28 cellular contexts compared by ENCODE assay signal in genomic region chr12:50840809-50841487, GRCh38. TPM values are rescaled to one million over a fixed set of nuclear protein-coding genes. Genes with fewer than 3 reads are reported as not detected.
"Had no signal": no experiment of that assay in that cellular context is flagged by ENCODE, and none has a peak within 500 bp of the region (broad histone marks: within the 10 kb centered on the region; RNA-seq: fewer than 3 reads in every experiment).

No MANE protein-coding gene starts in this region.

- H3K4me3 Mint-ChIP-seq: central memory CD8-positive, alpha-beta T cell; dendritic cell treated with granulocyte-macrophage colony-stimulating factor and Interleukin-4, amounts not matched to agents 40 ng/mL and 50 ng/mL, for 4 days; endodermal cell; naive thymus-derived CD4-positive, alpha-beta T cell had no signal

- H3K36me3 ChIP-seq: esophagus muscularis mucosa, right atrium auricular region, suprapubic skin, tibial artery had no signal

- H3K9me3 ChIP-seq: suprapubic skin had no signal

- H3K4me2 ChIP-seq: smooth muscle cell had no signal

- DNase-seq: activated CD4-positive, alpha-beta T cell treated with anti-CD3 and anti-CD28 coated beads for 1 hour; activated CD8-positive, alpha-beta memory T cell treated with anti-CD3 and anti-CD28 coated beads for 24 hours; activated gamma-delta T cell treated with Interleukin-2 at 50 U/mL for 16 hours; activated naive CD4-positive, alpha-beta T cell treated with anti-CD3 and anti-CD28 coated beads, Interleukin-2, amount 50 U/mL, for 16 hours; activated T-cell treated with anti-CD3 and anti-CD28 coated beads, Interleukin-2, amount 50 U/mL, for 1 hour; endodermal cell; left cardiac atrium; left ventricle myocardium superior; naive thymus-derived CD4-positive, alpha-beta T cell; nucleus accumbens; stimulated activated CD4-positive, alpha-beta T cell treated with anti-CD3 and anti-CD28 coated beads, Interleukin-4, amount 100 ng/mL, for 4 hours; stimulated activated CD8-positive, alpha-beta memory T cell treated with anti-CD3 and anti-CD28 coated beads, Interleukin-4, amount 100 ng/mL, for 48 hours; stimulated activated naive CD4-positive, alpha-beta T cell; tibial artery had no signal

- H3K4me1 ChIP-seq: right atrium auricular region had no signal

- H3K27ac ChIP-seq: esophagus muscularis mucosa, parathyroid adenoma, right atrium auricular region, suprapubic skin, tibial artery had no signal

- H3K9me3 Mint-ChIP-seq: central memory CD8-positive, alpha-beta T cell had no signal

- ATAC-seq: left cardiac atrium; left ventricle myocardium superior; naive thymus-derived CD4-positive, alpha-beta T cell had no signal

- FAIRE-seq: bronchial epithelial cell, frontal cortex, keratinocyte had no signal

- H3K4me3 ChIP-seq: esophagus muscularis mucosa, right atrium auricular region, smooth muscle cell, suprapubic skin, tibial artery had no signal

- H3K27me3 ChIP-seq: right atrium auricular region, suprapubic skin had no signal

- H3K9ac ChIP-seq: parathyroid adenoma had no signal

- H3K27ac Mint-ChIP-seq: dendritic cell treated with granulocyte-macrophage colony-stimulating factor and Interleukin-4, amounts not matched to agents 40 ng/mL and 50 ng/mL, for 4 days; endodermal cell; naive thymus-derived CD4-positive, alpha-beta T cell had no signal

- H3K4me1 Mint-ChIP-seq: central memory CD8-positive, alpha-beta T cell; endodermal cell; naive thymus-derived CD4-positive, alpha-beta T cell had no signal

- H3K79me2 ChIP-seq: parathyroid adenoma had no signal

RNA-seq across cellular contexts. Expression of gene TMPRSS12, which starts 1.8 kb away (rescaled TPM):
- total RNA-seq: bronchial epithelial cell; endodermal cell; esophagus muscularis mucosa; frontal cortex; left cardiac atrium; left ventricle myocardium superior; lung microvascular endothelial cell; naive thymus-derived CD4-positive, alpha-beta T cell; pulmonary artery endothelial cell; right atrium auricular region; smooth muscle cell; urinary bladder had no signal
- polyA plus RNA-seq: keratinocyte; naive thymus-derived CD4-positive, alpha-beta T cell; neural cell; smooth muscle cell; urinary bladder had no signal
